ENCODE assay signal across 8 cellular contexts in the genomic region with DNA sequence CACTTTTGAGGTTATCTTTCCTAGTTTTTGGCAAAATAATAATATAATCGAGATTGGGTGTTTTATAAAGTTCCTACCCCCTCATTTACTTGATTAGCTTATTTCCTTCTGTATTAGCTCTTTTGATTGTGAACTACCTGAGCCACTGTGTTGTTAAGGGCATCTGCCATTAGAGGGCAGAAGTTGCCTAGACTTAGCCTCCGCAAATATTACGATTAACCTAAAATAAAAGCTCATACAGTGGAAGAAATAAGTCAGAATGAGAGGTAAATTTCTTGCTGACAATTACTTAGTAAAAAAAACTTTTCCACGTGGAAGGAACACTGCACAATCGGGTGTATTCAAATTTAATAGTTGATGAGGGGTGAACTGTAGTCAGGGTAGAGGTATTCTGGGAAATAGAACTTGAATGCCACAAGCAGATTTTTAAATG. TPM values are rescaled to one million over a fixed set of nuclear protein-coding genes. Genes with fewer than 3 reads are reported as not detected.
DNase-seq lines count a peak whose midpoint lies in the region; ATAC-seq and TF ChIP-seq lines count a peak whose summit lies in the region.

No MANE protein-coding gene starts in this region.

- H3K4me3 ChIP-seq in HAP-1: peak overlapping the region; percentile 99

- H3K36me3 Mint-ChIP-seq in glutamatergic neuron (ENCODE audit: unreplicated experiment): peaks cover 2% of the 10 kb centered on the region

- no peaks in the 10 kb centered on the region for H3K27me3 ChIP-seq in HAP-1 (ENCODE audit: low read depth)

- H3K9me3 Mint-ChIP-seq in glutamatergic neuron (ENCODE audit: unreplicated experiment): peaks cover 19% of the 10 kb centered on the region

- H3K27me3 Mint-ChIP-seq in glutamatergic neuron (ENCODE audit: unreplicated experiment): peaks cover 20% of the 10 kb centered on the region

- H3K9me3 ChIP-seq in HAP-1: no peaks in the 10 kb centered on the region

- peak; percentile 28 for DNase-seq in COR-L47 (lab: John Stamatoyannopoulos, UW)
- DNase-seq in HAP-1 (ENCODE audit: low spot score in 2 of 2): peak; percentile 50 to 70
- peak; percentile 73 for DNase-seq in NOMO-1 treated with DMSO at 0.1 percent for 48 hours (lab: John Stamatoyannopoulos, UW; ENCODE audit: unreplicated experiment)
- DNase-seq in activated naive CD4-positive, alpha-beta T cell treated with anti-CD3 and anti-CD28 coated beads, Interleukin-2, amount 50 U/mL, for 16 hours: peak; percentile 47
- no peak for DNase-seq in glutamatergic neuron
- peak; percentile 70 for DNase-seq in renal cortical epithelial cell (ENCODE audit: low read depth)

- peaks cover 25% of the 10 kb centered on the region for H3K4me1 ChIP-seq in HAP-1

- peaks cover 49% of the 10 kb centered on the region for H3K36me3 ChIP-seq in HAP-1 (replicated peaks)

- no peak for TF ChIP-seq CTCF in glutamatergic neuron (IDR thresholded peaks at IDR 0.05; ENCODE audit: partially characterized antibody, unreplicated experiment)

- peak overlapping the region; percentile 30 for H3K27ac Mint-ChIP-seq in glutamatergic neuron (ENCODE audit: unreplicated experiment)

- in situ Hi-C loops in HAP-1 (cut with MboI; ENCODE audit: low sequenced_read_pairs): no loop called here

- ATAC-seq in GM18517 (IDR thresholded peaks at IDR 0.05; ENCODE audit: unreplicated experiment): no peak
- no peak for ATAC-seq in GM19455 (IDR thresholded peaks at IDR 0.05; ENCODE audit: unreplicated experiment)

- peak overlapping the region; percentile 97 for H3K4me3 Mint-ChIP-seq in glutamatergic neuron (ENCODE audit: unreplicated experiment)

- peaks cover 38% of the 10 kb centered on the region for H3K4me1 Mint-ChIP-seq in glutamatergic neuron (ENCODE audit: low read depth, unreplicated experiment)

RNA-seq across cellular contexts. Expression of gene H3-3A, which starts 2.3 kb away (rescaled TPM):
- total RNA-seq in glutamatergic neuron (ENCODE audit: unreplicated experiment) (1,150 TPM), renal cortical epithelial cell (187 and 266 TPM in 2 replicates)
